Comparison of ENCODE assay signal across 8 cellular contexts in genomic region chr6:15313367-15313766, GRCh38.
A peak's percentile ranks its signal among the peaks of the same experiment; 100 is the strongest.
DNase-seq lines count a peak whose midpoint lies in the region; ATAC-seq, FAIRE-seq and TF ChIP-seq lines count a peak whose summit lies in the region.

No MANE protein-coding gene starts in this region.

- no peaks in the 10 kb centered on the region for H3K36me3 ChIP-seq in thoracic aorta

- H3K9me3 Mint-ChIP-seq in activated CD4-positive, alpha-beta T cell treated with anti-CD3 and anti-CD28 coated beads, Interleukin-2, amount 10 ng/mL, durations not matched to agents 7 days and 5 days = no peaks in the 10 kb centered on the region
- peaks cover 3% of the 10 kb centered on the region for H3K9me3 Mint-ChIP-seq in activated CD4-positive, alpha-beta T cell treated with anti-CD3 and anti-CD28 coated beads, Interleukin-2, amount 10 ng/mL, durations not matched to agents 24 days and 14 days

- H3K4me3 ChIP-seq in thoracic aorta = no peak overlapping the region

- H3K4me3 Mint-ChIP-seq in activated CD4-positive, alpha-beta T cell treated with anti-CD3 and anti-CD28 coated beads, Interleukin-2, amount 10 ng/mL, durations not matched to agents 7 days and 5 days = no peak overlapping the region
- no peak overlapping the region for H3K4me3 Mint-ChIP-seq in activated CD4-positive, alpha-beta T cell treated with anti-CD3 and anti-CD28 coated beads, Interleukin-2, amount 10 ng/mL, durations not matched to agents 24 days and 14 days
- peak overlapping the region; percentile 56 for H3K4me3 Mint-ChIP-seq in T-helper 17 cell

- no peaks in the 10 kb centered on the region for H3K27me3 Mint-ChIP-seq in activated CD4-positive, alpha-beta T cell treated with anti-CD3 and anti-CD28 coated beads, Interleukin-2, amount 10 ng/mL, durations not matched to agents 7 days and 5 days
- no peaks in the 10 kb centered on the region for H3K27me3 Mint-ChIP-seq in activated CD4-positive, alpha-beta T cell treated with anti-CD3 and anti-CD28 coated beads, Interleukin-2, amount 10 ng/mL, durations not matched to agents 24 days and 14 days
- no peaks in the 10 kb centered on the region for H3K27me3 Mint-ChIP-seq in T-helper 17 cell

- H3K9me3 ChIP-seq in T-helper 17 cell (ENCODE audit: control insufficient read depth, low read length, poor library complexity, severe bottlenecking) (no peaks in the 10 kb centered on the region), thoracic aorta (no peaks in the 10 kb centered on the region)

- POLR2A ChIA-PET in activated CD4-positive, alpha-beta T cell treated with anti-CD3 and anti-CD28 coated beads, Interleukin-2, amount 10 ng/mL, durations not matched to agents 7 days and 5 days (lab: Charles Lee) = no interaction called here

- no peak for ATAC-seq in T-helper 17 cell
- peak; percentile 26 for ATAC-seq in thoracic aorta (ENCODE audit: insufficient number of reproducible peaks, low FRiP score, low read depth)
- no peak for ATAC-seq in HG03108 (IDR thresholded peaks at IDR 0.05; ENCODE audit: unreplicated experiment)

- peaks cover 83% of the 10 kb centered on the region for H3K4me1 Mint-ChIP-seq in activated CD4-positive, alpha-beta T cell treated with anti-CD3 and anti-CD28 coated beads, Interleukin-2, amount 10 ng/mL, durations not matched to agents 7 days and 5 days
- peaks cover 72% of the 10 kb centered on the region for H3K4me1 Mint-ChIP-seq in activated CD4-positive, alpha-beta T cell treated with anti-CD3 and anti-CD28 coated beads, Interleukin-2, amount 10 ng/mL, durations not matched to agents 24 days and 14 days
- H3K4me1 Mint-ChIP-seq in T-helper 17 cell = peaks cover 67% of the 10 kb centered on the region

- no peaks in the 10 kb centered on the region for H3K27me3 ChIP-seq in thoracic aorta (replicated peaks; ENCODE audit: insufficient read depth)

- peaks cover 3% of the 10 kb centered on the region for H3K36me3 Mint-ChIP-seq in activated CD4-positive, alpha-beta T cell treated with anti-CD3 and anti-CD28 coated beads, Interleukin-2, amount 10 ng/mL, durations not matched to agents 7 days and 5 days (ENCODE audit: low read depth)
- H3K36me3 Mint-ChIP-seq in activated CD4-positive, alpha-beta T cell treated with anti-CD3 and anti-CD28 coated beads, Interleukin-2, amount 10 ng/mL, durations not matched to agents 24 days and 14 days (ENCODE audit: low read depth) = peaks cover 25% of the 10 kb centered on the region
- peaks cover 3% of the 10 kb centered on the region for H3K36me3 Mint-ChIP-seq in T-helper 17 cell (ENCODE audit: low read depth)

- no peak for FAIRE-seq in urothelium cell line (lab: Jason Lieb, UNC)

- no peak for TF ChIP-seq CTCF in thoracic aorta (IDR thresholded peaks at IDR 0.05)

- H3K27ac ChIP-seq in thoracic aorta = no peak overlapping the region

- no peak for DNase-seq in activated CD4-positive, alpha-beta T cell treated with anti-CD3 and anti-CD28 coated beads, Interleukin-2, amount 10 ng/mL, durations not matched to agents 7 days and 5 days
- no peak for DNase-seq in activated CD4-positive, alpha-beta T cell treated with anti-CD3 and anti-CD28 coated beads, Interleukin-2, amount 10 ng/mL, durations not matched to agents 24 days and 14 days
- no peak for DNase-seq in T-helper 17 cell
- peak in 36 of 51 donors; percentile 11 to 74 (median 49) for DNase-seq in hypothalamus (lab: John Stamatoyannopoulos, UW)
- DNase-seq in thoracic aorta (ENCODE audit: low spot score) = no peak
- no peak for DNase-seq in urothelium cell line (ENCODE audit: low spot score)
- DNase-seq in stimulated activated CD4-positive, alpha-beta T cell treated with anti-CD3 and anti-CD28 coated beads, Interleukin-1b, Interleukin-23, amount 100 ng/mL, for 48 hours = no peak

- CTCF ChIA-PET in activated CD4-positive, alpha-beta T cell treated with anti-CD3 and anti-CD28 coated beads, Interleukin-2, amount 10 ng/mL, durations not matched to agents 7 days and 5 days (lab: Charles Lee) = interaction anchor here (0.8 kb wide), 1 partner anchor 20 kb away, joined by 3 read pairs; no protein-coding TSS in a partner anchor

- intact Hi-C loops in activated CD4-positive, alpha-beta T cell treated with anti-CD3 and anti-CD28 coated beads, Interleukin-2, amount 10 ng/mL, durations not matched to agents 24 days and 14 days (cut with micrococcal nuclease) = loop anchor here (2.0 kb wide), 1 partner anchor 13 kb away; no protein-coding TSS in a partner anchor

- peak overlapping the region; percentile 6 for H3K27ac Mint-ChIP-seq in activated CD4-positive, alpha-beta T cell treated with anti-CD3 and anti-CD28 coated beads, Interleukin-2, amount 10 ng/mL, durations not matched to agents 7 days and 5 days
- H3K27ac Mint-ChIP-seq in activated CD4-positive, alpha-beta T cell treated with anti-CD3 and anti-CD28 coated beads, Interleukin-2, amount 10 ng/mL, durations not matched to agents 24 days and 14 days = no peak overlapping the region
- peak overlapping the region; percentile 82 for H3K27ac Mint-ChIP-seq in T-helper 17 cell

- H3K4me1 ChIP-seq in thoracic aorta (ENCODE audit: control insufficient read depth in 1 of 2, low read depth in 2 of 2) = peaks cover 35 to 54% of the 10 kb centered on the region in 2 donors

Comparison
In these comparisons a context has a peak if more than half of its experiments do, and no peak if none do; other contexts are left out.
1. DNase-seq: peak in hypothalamus (36 of 51); none in activated CD4-positive, alpha-beta T cell treated with anti-CD3 and anti-CD28 coated beads, Interleukin-2, amount 10 ng/mL, durations not matched to agents 7 days and 5 days (single experiment), activated CD4-positive, alpha-beta T cell treated with anti-CD3 and anti-CD28 coated beads, Interleukin-2, amount 10 ng/mL, durations not matched to agents 24 days and 14 days (single experiment), T-helper 17 cell (0 of 3), thoracic aorta (single experiment), urothelium cell line (single experiment) and stimulated activated CD4-positive, alpha-beta T cell treated with anti-CD3 and anti-CD28 coated beads, Interleukin-1b, Interleukin-23, amount 100 ng/mL, for 48 hours (single experiment).